ENCODE assay signal across 20 cellular contexts in the genomic region with DNA sequence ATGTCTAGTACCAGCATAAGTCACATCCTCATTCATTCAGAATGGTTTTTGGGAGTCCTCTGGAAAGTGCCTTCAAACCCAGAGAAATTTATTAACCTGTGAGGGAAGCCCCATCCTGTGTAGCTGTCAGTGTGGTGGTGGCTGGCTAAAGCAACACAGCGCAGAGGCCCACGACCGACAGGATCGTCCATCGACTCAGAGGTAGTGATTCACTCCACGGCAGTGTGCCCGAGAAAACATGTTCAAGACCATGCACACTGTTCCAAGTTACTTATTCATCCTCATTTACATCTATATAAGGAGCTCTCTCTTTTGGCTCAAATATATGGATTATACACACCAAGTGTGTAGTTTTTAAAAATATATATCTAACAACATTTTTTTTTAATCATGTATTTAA.
"Had no signal": no experiment of that assay in that cellular context is flagged by ENCODE, and none has a peak within 500 bp of the region (broad histone marks: within the 10 kb centered on the region; RNA-seq: fewer than 3 reads in every experiment).

No MANE protein-coding gene starts in this region.

- H3K36me3 ChIP-seq: colonic mucosa, neural progenitor cell had no signal

- H3K4me1 ChIP-seq: colonic mucosa, spleen had no signal

- H3K4me3 ChIP-seq: colonic mucosa, dorsolateral prefrontal cortex, esophagus muscularis mucosa, hepatocyte, left ventricle myocardium inferior, neural progenitor cell, spleen, tibial artery had no signal

- DNase-seq: activated CD4-positive, alpha-beta T cell treated with anti-CD3 and anti-CD28 coated beads for 48 hours; activated CD4-positive, CD25-positive, alpha-beta regulatory T cell; activated CD8-positive, alpha-beta memory T cell treated with anti-CD3 and anti-CD28 coated beads, Interleukin-2, amount 10 ng/mL, durations not matched to agents 7 days and 5 days; activated CD8-positive, alpha-beta T cell treated with anti-CD3 and anti-CD28 coated beads for 36 hours; activated effector memory CD4-positive, alpha-beta T cell treated with anti-CD3 and anti-CD28 coated beads, Interleukin-2, amount 50 U/mL, for 16 hours; activated naive CD4-positive, alpha-beta T cell treated with anti-CD3 and anti-CD28 coated beads, Interleukin-2, amount 10 ng/mL, durations not matched to agents 7 days and 5 days; activated T-cell treated with anti-CD3 and anti-CD28 coated beads for 4 hours; colonic mucosa; effector memory CD8-positive, alpha-beta T cell; foreskin melanocyte; left ventricle myocardium inferior; naive thymus-derived CD8-positive, alpha-beta T cell; spleen; stimulated activated CD4-positive, alpha-beta T cell treated with anti-CD3 and anti-CD28 coated beads, Interleukin-4, amount 100 ng/mL, for 1 hour; stimulated activated naive CD4-positive, alpha-beta T cell treated with Interleukin-2 at 50 U/mL for 16 hours had no signal

- ATAC-seq: activated CD8-positive, alpha-beta memory T cell treated with anti-CD3 and anti-CD28 coated beads, Interleukin-2, amount 10 ng/mL, durations not matched to agents 7 days and 5 days; activated CD8-positive, alpha-beta T cell treated with anti-CD3 and anti-CD28 coated beads for 36 hours; effector memory CD8-positive, alpha-beta T cell; naive thymus-derived CD8-positive, alpha-beta T cell had no signal

- H3K27ac ChIP-seq: colonic mucosa, esophagus muscularis mucosa, hepatocyte, left ventricle myocardium inferior, neural progenitor cell, spleen, tibial artery had no signal

- H3K27me3 ChIP-seq: colonic mucosa, dorsolateral prefrontal cortex, esophagus muscularis mucosa, hepatocyte, neural progenitor cell, spleen, tibial artery had no signal
